Comparison of ENCODE assay signal across 8 cellular contexts in the genomic region with DNA sequence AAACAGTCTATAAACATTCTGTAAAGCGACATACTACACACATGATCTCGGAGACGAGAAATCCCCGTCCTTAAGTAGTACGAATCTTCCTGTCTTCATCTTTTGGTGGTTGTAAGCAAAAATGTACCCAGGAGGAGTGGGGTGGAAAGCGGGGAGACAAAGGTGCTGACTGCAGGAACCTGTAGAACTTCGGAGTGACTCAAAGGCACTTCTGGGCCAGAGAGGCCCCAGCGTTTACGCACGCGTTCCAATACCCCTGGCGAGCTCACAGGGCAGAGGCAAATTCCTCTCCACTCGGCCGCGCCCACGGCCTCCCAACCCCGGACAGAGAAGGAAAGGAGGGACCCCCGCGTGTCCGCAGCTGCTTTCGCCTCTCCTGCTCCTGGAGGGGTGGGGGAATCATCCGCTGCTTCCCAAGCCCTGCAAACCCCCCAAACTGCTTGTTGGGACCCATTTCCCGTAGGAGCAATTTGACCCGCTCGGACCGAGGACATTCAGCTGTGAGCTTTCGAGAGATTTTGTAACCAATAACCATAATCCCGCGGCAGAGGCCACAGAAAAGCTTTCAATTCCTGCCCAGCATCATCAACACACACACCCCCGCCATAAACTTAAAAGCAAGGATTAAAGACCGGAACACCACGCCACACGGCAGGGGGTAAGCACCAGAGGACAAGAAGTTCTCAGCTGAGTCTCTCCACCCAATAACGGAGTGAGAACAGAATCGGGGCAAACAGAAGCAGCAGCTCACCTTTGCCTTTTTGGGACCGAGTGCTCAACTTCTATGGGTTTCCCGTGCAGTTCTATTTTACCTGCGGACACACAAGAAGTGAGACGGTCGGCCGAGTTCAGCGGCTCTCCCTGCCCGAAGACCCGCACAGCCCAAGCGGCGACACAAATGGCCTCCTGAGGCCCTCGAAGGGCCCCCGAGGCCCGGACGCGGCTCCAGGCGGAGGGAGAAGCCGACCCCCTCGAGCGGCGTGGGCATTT. TPM values are rescaled to one million over a fixed set of nuclear protein-coding genes. Genes with fewer than 3 reads are reported as not detected.
DNase-seq lines count a peak whose midpoint lies in the region; ATAC-seq and TF ChIP-seq lines count a peak whose summit lies in the region.

No MANE protein-coding gene starts in this region.

- peaks cover 28% of the 10 kb centered on the region for H3K4me1 Mint-ChIP-seq in T-helper 17 cell

- no peak for TF ChIP-seq CTCF in esophagus squamous epithelium (IDR thresholded peaks at IDR 0.05)
- TF ChIP-seq CTCF in sigmoid colon (IDR thresholded peaks at IDR 0.05): no peak

- ATAC-seq in HG02884 (IDR thresholded peaks at IDR 0.05; ENCODE audit: unreplicated experiment): peak; percentile 20
- ATAC-seq in T-helper 17 cell: peak; percentile 10
- no peak for ATAC-seq in HG02610 (IDR thresholded peaks at IDR 0.05; ENCODE audit: unreplicated experiment)
- no peak for ATAC-seq in HG03280 (IDR thresholded peaks at IDR 0.05; ENCODE audit: unreplicated experiment)

- H3K27ac Mint-ChIP-seq in T-helper 17 cell: peak overlapping the region; percentile 67

- H3K4me3 Mint-ChIP-seq in T-helper 17 cell: peak overlapping the region; percentile 73

- TF ChIP-seq POLR2A in esophagus squamous epithelium (IDR thresholded peaks at IDR 0.05) (no peak), sigmoid colon (IDR thresholded peaks at IDR 0.05) (no peak)

- H3K4me1 ChIP-seq in esophagus squamous epithelium: peaks cover 31 to 43% (median 41%) of the 10 kb centered on the region in 3 donors
- H3K4me1 ChIP-seq in sigmoid colon: peaks cover 0 to 42% (median 38%) of the 10 kb centered on the region in 4 donors

- no peaks in the 10 kb centered on the region for H3K36me3 ChIP-seq in esophagus squamous epithelium
- no peaks in the 10 kb centered on the region for H3K36me3 ChIP-seq in sigmoid colon

- intact Hi-C loops in esophagus squamous epithelium (cut with DNase I): no loop called here
- intact Hi-C loops in sigmoid colon (cut with DNase I): no loop called here

- H3K9me3 ChIP-seq in T-helper 17 cell (ENCODE audit: control insufficient read depth, low read length, poor library complexity, severe bottlenecking): peaks cover 8% of the 10 kb centered on the region
- no peaks in the 10 kb centered on the region for H3K9me3 ChIP-seq in esophagus squamous epithelium
- no peaks in the 10 kb centered on the region for H3K9me3 ChIP-seq in sigmoid colon

- WGBS in esophagus squamous epithelium, 2 donors: 9 to 14% methylated on average over 14 to 31 of the region's 56 CpGs
- WGBS in sigmoid colon, 2 donors: 5% methylated on average over 56 of the region's 56 CpGs

- H3K27me3 Mint-ChIP-seq in T-helper 17 cell: peaks cover 76% of the 10 kb centered on the region

- H3K27ac ChIP-seq in esophagus squamous epithelium (no peak overlapping the region), sigmoid colon (no peak overlapping the region)

- no peak for TF ChIP-seq EP300 in sigmoid colon (IDR thresholded peaks at IDR 0.05)

- peaks cover 3% of the 10 kb centered on the region for H3K36me3 Mint-ChIP-seq in T-helper 17 cell (ENCODE audit: low read depth)

- peaks cover 27 to 100% (median 61%) of the 10 kb centered on the region in 4 donors for H3K27me3 ChIP-seq in esophagus squamous epithelium
- peaks cover 56 to 100% (median 76%) of the 10 kb centered on the region in 3 donors for H3K27me3 ChIP-seq in sigmoid colon

- DNase-seq in ELF-1 (ENCODE audit: low read depth, low spot score): peak; percentile 79
- DNase-seq in T-helper 17 cell: no peak
- no peak for DNase-seq in esophagus squamous epithelium (lab: John Stamatoyannopoulos, UW)
- DNase-seq in sigmoid colon: no peak
- no peak for DNase-seq in effector CD8-positive, alpha-beta T cell (lab: John Stamatoyannopoulos, UW)

- H3K4me3 ChIP-seq in esophagus squamous epithelium: peak overlapping the region in 3 of 4 donors; percentile 31 to 60 (median 50)
- peak overlapping the region in 3 of 4 donors; percentile 30 to 43 (median 41) for H3K4me3 ChIP-seq in sigmoid colon

RNA-seq across cellular contexts. Expression of a gene that starts 2.3 kb away (rescaled TPM):
- total RNA-seq in T-helper 17 cell (10 to 100 TPM in 1 of 2 donors, 1 to 10 TPM in 1; 1.4 to 11.0 TPM), esophagus squamous epithelium (1 to 10 TPM; 1.3 to 9.3 (median 7.2) TPM), sigmoid colon (1 to 10 TPM in 3 of 4 donors, under 1 TPM in 1; under 0.01 to 1.9 (median 1.4) TPM)
- 1 to 10 TPM in 1 of 3 donors, not detected in 2; 1.2 TPM for polyA plus RNA-seq in sigmoid colon

Comparison
In these comparisons a context has a peak if more than half of its experiments do, and no peak if none do; other contexts are left out.
1. ATAC-seq: peak in HG02884 (single experiment) and T-helper 17 cell (single experiment); none in HG02610 (single experiment) and HG03280 (single experiment).